In the genomic region with DNA sequence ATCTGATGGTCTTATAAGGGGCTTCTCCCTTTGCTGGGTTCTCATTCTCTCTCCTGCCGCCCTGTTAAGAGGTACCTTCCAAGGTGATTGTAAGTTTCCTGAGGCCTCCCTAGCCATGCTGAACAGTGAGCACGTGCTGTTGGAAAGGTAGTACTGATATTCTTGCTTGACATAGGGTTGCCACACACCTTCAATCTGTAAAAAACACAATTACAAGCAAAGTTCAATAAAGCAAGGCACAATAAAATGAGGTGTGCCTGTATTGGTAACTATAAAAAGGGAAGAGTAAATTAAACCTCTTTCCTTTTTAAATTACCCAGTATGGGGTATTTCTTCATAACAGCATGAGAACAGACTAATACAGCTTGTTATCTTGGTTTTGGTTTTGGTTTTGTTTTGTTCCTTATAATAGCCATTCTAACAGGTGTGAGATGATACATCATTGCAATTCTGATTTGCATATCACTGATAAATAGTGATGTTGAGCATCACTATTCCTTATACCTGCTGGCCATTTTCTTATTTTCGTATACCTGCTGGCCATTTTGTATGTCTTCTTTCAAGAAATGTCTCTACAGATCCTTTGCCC, we compare ENCODE assay signal across 13 cellular contexts.
DNase-seq lines count a peak whose midpoint lies in the region; ATAC-seq, FAIRE-seq and TF ChIP-seq lines count a peak whose summit lies in the region.
"Had no signal": no experiment of that assay in that cellular context is flagged by ENCODE, and none has a peak within 500 bp of the region (broad histone marks: within the 10 kb centered on the region; RNA-seq: fewer than 3 reads in every experiment).

No MANE protein-coding gene starts in this region.

- peaks cover 0 to 3% of the 10 kb centered on the region in 2 donors for H3K36me3 Mint-ChIP-seq in activated T-cell treated with anti-CD3 and anti-CD28 coated beads, Interleukin-2, amount 50 U/mL, for 72 hours (ENCODE audit: insufficient read depth in 2 of 2)
- H3K36me3 Mint-ChIP-seq: neural progenitor cell had no signal

- H3K27ac Mint-ChIP-seq in activated T-cell treated with anti-CD3 and anti-CD28 coated beads, Interleukin-2, amount 50 U/mL, for 72 hours = no peak overlapping the region
- H3K27ac Mint-ChIP-seq: neural progenitor cell had no signal

- no peaks in the 10 kb centered on the region for H3K27me3 ChIP-seq in GM12878 (replicated peaks in 1 of 2; ENCODE audit: control insufficient read depth in 2 of 2, insufficient read depth in 2 of 2, low read length in 1 of 2)
- H3K27me3 ChIP-seq: neural progenitor cell, uterus had no signal

- H3K4me1 ChIP-seq in GM12878 (ENCODE audit: control insufficient read depth, insufficient read depth, low read length) = peaks cover 8% of the 10 kb centered on the region
- H3K4me1 ChIP-seq: neural progenitor cell, uterus had no signal

- DNase-seq in GM12865 (ENCODE audit: low read depth) (peak; percentile 16), GM12878 (ENCODE audit: low read depth, low spot score) (no peak), GM12891 (ENCODE audit: insufficient read length, low spot score) (no peak)
- no peak for DNase-seq in activated T-cell treated with anti-CD3 and anti-CD28 coated beads, Interleukin-2, amount 50 U/mL, for 72 hours
- DNase-seq in stimulated activated CD4-positive, alpha-beta T cell treated with anti-CD3 and anti-CD28 coated beads, Interleukin-2, amount 100 ng/mL, for 48 hours = no peak
- DNase-seq in activated CD4-positive, CD25-positive, alpha-beta regulatory T cell (lab: John Stamatoyannopoulos, UW) = no peak
- DNase-seq: stimulated activated CD4-positive, alpha-beta T cell treated with anti-CD3 and anti-CD28 coated beads, Interleukin-12 subunit alpha, Interleukin-12 subunit beta, amount 100 ng/mL, for 4 hours; T1000; uterus had no signal

- no peaks in the 10 kb centered on the region for H4K20me1 ChIP-seq in GM12878 (ENCODE audit: control insufficient read depth, insufficient read depth)

- 36% methylated on average over 3 of the region's 3 CpGs for WGBS in GM12878 (ENCODE audit: insufficient coverage, insufficient replicate concordance, low lambda C conversion rate, missing lambda C conversion rate)

- SMC1A ChIA-PET in GM12878 (lab: Charles Lee; ENCODE audit: uncharacterized antibody, unreplicated experiment) = interaction anchor here (1.6 kb wide), 1 partner anchor 87 kb away, joined by 3 read pairs; no protein-coding TSS in a partner anchor

- RAD21 ChIA-PET in GM12878 (lab: Charles Lee; ENCODE audit: unreplicated experiment) = no interaction called here

- H3K4me1 Mint-ChIP-seq in activated T-cell treated with anti-CD3 and anti-CD28 coated beads, Interleukin-2, amount 50 U/mL, for 72 hours (ENCODE audit: low read depth) = no peaks in the 10 kb centered on the region

- no peak overlapping the region for H3K9ac ChIP-seq in GM12878 (ENCODE audit: control insufficient read depth, insufficient read depth, low read length)
- H3K9ac ChIP-seq: neural progenitor cell had no signal

- H2AFZ ChIP-seq in GM12878 (ENCODE audit: control insufficient read depth, low read depth, low read length) = peak overlapping the region; percentile 62
- H2AFZ ChIP-seq: neural progenitor cell had no signal

- ATAC-seq in GM19395 (IDR thresholded peaks at IDR 0.05; ENCODE audit: unreplicated experiment) (peak; percentile 84), HG03097 (IDR thresholded peaks at IDR 0.05; ENCODE audit: low FRiP score, unreplicated experiment) (peak; percentile 68), GM12878 (peak; percentile 80)
- ATAC-seq in activated T-cell treated with anti-CD3 and anti-CD28 coated beads, Interleukin-2, amount 50 U/mL, for 72 hours (replicated peaks in 1 of 2) = no peak

- no peak overlapping the region for H3K27ac ChIP-seq in GM12878 (ENCODE audit: control insufficient read depth, insufficient read depth)
- H3K27ac ChIP-seq: neural progenitor cell, uterus had no signal

- no TSS peak for BruUV-seq in GM12878 (replicated peaks; lab: Mats Ljungman, UMichigan)

- no peak for TF ChIP-seq EP300 in GM12878 (IDR thresholded peaks at IDR 0.05; ENCODE audit: borderline replicate concordance in 1 of 2, control insufficient read depth in 1 of 2, low read depth in 2 of 2, low read length in 2 of 2)

- H3K4me3 ChIP-seq in GM12865 (ENCODE audit: low read depth, low read length) (no peak overlapping the region), GM12878 (no peak overlapping the region)
- H3K4me3 ChIP-seq: neural progenitor cell, uterus had no signal

- in situ Hi-C loops in GM12878 (cut with MboI) = no loop called here

- TF ChIP-seq POLR2A in GM12878 (IDR thresholded peaks at IDR 0.05; ENCODE audit: low read depth, low read length) = no peak
- no peak for TF ChIP-seq POLR2A in GM12891 (IDR thresholded peaks at IDR 0.05; ENCODE audit: low read depth, low read length)

- peak; percentile 56 for FAIRE-seq in GM12878 (lab: Jason Lieb, UNC)
- FAIRE-seq in GM12891 (lab: Jason Lieb, UNC) = no peak
- FAIRE-seq: keratinocyte had no signal

- H3K9me3 ChIP-seq in GM12878 (replicated peaks; ENCODE audit: control insufficient read depth, insufficient read depth, low read length) = no peaks in the 10 kb centered on the region
- H3K9me3 ChIP-seq: uterus had no signal

- intact Hi-C loops in GM12878 (cut with micrococcal nuclease; ENCODE audit: unreplicated experiment) = no loop called here

- POLR2A ChIA-PET in GM12878 (lab: Charles Lee) = no interaction called here

- TF ChIP-seq CTCF in GM12865 (IDR thresholded peaks at IDR 0.05; ENCODE audit: insufficient read depth, low read depth, low read length, missing control alignments) (no peak), GM12878 (IDR thresholded peaks at IDR 0.05 in 2 of 3, conservative IDR thresholded peaks at IDR 0.05 in 1 of 3; ENCODE audit: control insufficient read depth in 2 of 3, extremely low read depth in 1 of 3, insufficient read depth in 1 of 3, low read depth in 3 of 3, low read length in 3 of 3) (no peak)

- peak overlapping the region; percentile 54; the same call in 1 of the 2 replicates for H3K4me2 ChIP-seq in GM12878 (ENCODE audit: control insufficient read depth, insufficient read depth)
- H3K4me2 ChIP-seq: neural progenitor cell had no signal

- H3K36me3 ChIP-seq in GM12878 (ENCODE audit: control insufficient read depth in 2 of 2, insufficient read depth in 2 of 2, low read length in 1 of 2) = no peaks in the 10 kb centered on the region
- H3K36me3 ChIP-seq: neural progenitor cell, uterus had no signal

- no peaks in the 10 kb centered on the region for H3K27me3 Mint-ChIP-seq in activated T-cell treated with anti-CD3 and anti-CD28 coated beads, Interleukin-2, amount 50 U/mL, for 72 hours (ENCODE audit: low read depth)

- no peak overlapping the region for H3K4me3 Mint-ChIP-seq in activated T-cell treated with anti-CD3 and anti-CD28 coated beads, Interleukin-2, amount 50 U/mL, for 72 hours
- H3K4me3 Mint-ChIP-seq: neural progenitor cell had no signal

- TF ChIP-seq RAD21 in GM12878 (IDR thresholded peaks at IDR 0.05; ENCODE audit: insufficient read depth, low read depth, low read length) = no peak

- CTCF ChIA-PET in GM12878 (lab: Yijun Ruan, JAX) = no interaction called here

- peaks cover 0 to 5% of the 10 kb centered on the region in 2 donors for H3K9me3 Mint-ChIP-seq in activated T-cell treated with anti-CD3 and anti-CD28 coated beads, Interleukin-2, amount 50 U/mL, for 72 hours

- no peaks in the 10 kb centered on the region for H3K79me2 ChIP-seq in GM12878 (ENCODE audit: control insufficient read depth, insufficient read depth, low read length)

TF ChIP-seq in GM12878, 131 proteins besides CTCF, POLR2A, EP300 and RAD21:
- no peak for TF ChIP-seq JUND (IDR thresholded peaks at IDR 0.05; ENCODE audit: low read depth, low read length)
- no peak for TF ChIP-seq CREB1 (IDR thresholded peaks at IDR 0.05; ENCODE audit: low read depth)
- TF ChIP-seq ATF7 (IDR thresholded peaks at IDR 0.05; ENCODE audit: low read depth) = peak; percentile 19; the same call in 1 of the 2 replicates

TF ChIP-seq in GM12891, 5 proteins besides CTCF, POLR2A, EP300 and RAD21:
- TF ChIP-seq SPI1 (IDR thresholded peaks at IDR 0.05; ENCODE audit: low read depth, low read length) (no peak), PAX5 (IDR thresholded peaks at IDR 0.05; ENCODE audit: insufficient read depth, low read length, severe bottlenecking) (no peak), TAF1 (IDR thresholded peaks at IDR 0.05; ENCODE audit: low read depth, low read length) (no peak), POU2F2 (IDR thresholded peaks at IDR 0.05; ENCODE audit: low read depth, low read length) (no peak), POLR2AphosphoS5 (IDR thresholded peaks at IDR 0.05; ENCODE audit: low read depth, low read length) (no peak)

Comparison
In these comparisons a context has a peak if more than half of its experiments do, and no peak if none do; other contexts are left out.
1. ATAC-seq: peak in GM19395 (single experiment), HG03097 (single experiment) and GM12878 (single experiment); none in activated T-cell treated with anti-CD3 and anti-CD28 coated beads, Interleukin-2, amount 50 U/mL, for 72 hours (0 of 2).